8 cellular contexts compared by ENCODE assay signal in the genomic region with DNA sequence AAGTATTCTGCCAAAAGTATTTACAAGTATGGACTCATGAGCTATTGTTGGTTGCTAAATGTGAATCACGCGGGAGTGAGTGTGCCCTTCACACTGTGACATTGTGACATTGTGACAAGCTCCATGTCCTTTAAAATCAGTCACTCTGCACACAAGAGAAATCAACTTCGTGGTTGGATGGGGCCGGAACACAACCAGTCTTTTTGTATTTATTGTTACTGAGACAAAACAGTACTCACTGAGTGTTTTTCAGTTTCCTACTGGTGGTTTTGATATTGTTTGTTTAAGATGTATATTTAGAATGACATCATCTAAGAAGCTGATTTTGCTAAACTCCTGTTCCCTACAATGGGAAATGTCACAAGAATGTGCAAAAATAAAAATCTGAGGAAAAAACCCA. TPM values are rescaled to one million over a fixed set of nuclear protein-coding genes. Genes with fewer than 3 reads are reported as not detected.
A peak's percentile ranks its signal among the peaks of the same experiment; 100 is the strongest.
DNase-seq lines count a peak whose midpoint lies in the region; ATAC-seq and TF ChIP-seq lines count a peak whose summit lies in the region.

No MANE protein-coding gene starts in this region.

- H3K9ac ChIP-seq in Karpas-422 (ENCODE audit: low read length) = no peak overlapping the region

- H3K4me1 ChIP-seq in esophagus squamous epithelium = peaks cover 0 to 14% (median 0%) of the 10 kb centered on the region in 3 donors
- no peaks in the 10 kb centered on the region for H3K4me1 ChIP-seq in Karpas-422 (ENCODE audit: low read length)
- H3K4me1 ChIP-seq in osteoblast (ENCODE audit: insufficient read depth, low read length) = peaks cover 7% of the 10 kb centered on the region

- DNase-seq in esophagus squamous epithelium (lab: John Stamatoyannopoulos, UW) = no peak
- no peak for DNase-seq in Karpas-422
- no peak for DNase-seq in osteoblast (ENCODE audit: insufficient read length, low spot score, missing footprints)
- no peak for DNase-seq in hypothalamus (lab: John Stamatoyannopoulos, UW)
- DNase-seq in iPS-NIHi11 (ENCODE audit: low spot score) = no peak

- H3K27me3 ChIP-seq in esophagus squamous epithelium (no peaks in the 10 kb centered on the region), Karpas-422 (ENCODE audit: low read length) (no peaks in the 10 kb centered on the region), osteoblast (ENCODE audit: insufficient read depth, low read length) (no peaks in the 10 kb centered on the region)

- H3K4me2 ChIP-seq in Karpas-422 (ENCODE audit: low read depth, low read length, poor library complexity, severe bottlenecking) (no peak overlapping the region), osteoblast (ENCODE audit: insufficient read depth, low read length) (no peak overlapping the region)

- no peaks in the 10 kb centered on the region for H4K20me1 ChIP-seq in Karpas-422 (ENCODE audit: insufficient read depth, low read depth, low read length)
- H4K20me1 ChIP-seq in osteoblast (ENCODE audit: insufficient read depth, low read length) = no peaks in the 10 kb centered on the region

- ATAC-seq in GM18498 (IDR thresholded peaks at IDR 0.05; ENCODE audit: unreplicated experiment) = peak; percentile 91
- ATAC-seq in GM21367 (IDR thresholded peaks at IDR 0.05; ENCODE audit: unreplicated experiment) = peak; percentile 84
- peak; percentile 66 for ATAC-seq in HG03280 (IDR thresholded peaks at IDR 0.05; ENCODE audit: unreplicated experiment)

- intact Hi-C loops in esophagus squamous epithelium (cut with DNase I) = no loop called here

- no peaks in the 10 kb centered on the region for H3K79me2 ChIP-seq in Karpas-422 (ENCODE audit: low read length)
- no peaks in the 10 kb centered on the region for H3K79me2 ChIP-seq in osteoblast (ENCODE audit: insufficient read depth, low read length)

- no peak overlapping the region for H3K4me3 ChIP-seq in esophagus squamous epithelium
- no peak overlapping the region for H3K4me3 ChIP-seq in Karpas-422 (ENCODE audit: low read length)
- H3K4me3 ChIP-seq in osteoblast (ENCODE audit: insufficient read depth, low read length) = no peak overlapping the region

- 69 to 72% methylated on average over 4 of the region's 4 CpGs for WGBS in esophagus squamous epithelium, 2 donors

- H3K27ac ChIP-seq in esophagus squamous epithelium (peak overlapping the region in 3 of 4 donors; percentile 33 to 45 (median 35)), Karpas-422 (ENCODE audit: low read length) (no peak overlapping the region), osteoblast (ENCODE audit: low read depth, low read length) (no peak overlapping the region)

- no peak overlapping the region for H2AFZ ChIP-seq in Karpas-422 (ENCODE audit: low read length)
- H2AFZ ChIP-seq in osteoblast (ENCODE audit: low read length) = no peak overlapping the region

- TF ChIP-seq POLR2A in esophagus squamous epithelium (IDR thresholded peaks at IDR 0.05) = no peak

- no peak for TF ChIP-seq CTCF in esophagus squamous epithelium (IDR thresholded peaks at IDR 0.05)
- TF ChIP-seq CTCF in osteoblast (IDR thresholded peaks at IDR 0.05; ENCODE audit: extremely low read depth, low read depth, low read length) = no peak

- H3K9me3 ChIP-seq in esophagus squamous epithelium (no peaks in the 10 kb centered on the region), Karpas-422 (ENCODE audit: low read length) (no peaks in the 10 kb centered on the region), osteoblast (ENCODE audit: low read depth, low read length) (no peaks in the 10 kb centered on the region)

- no peaks in the 10 kb centered on the region for H3K9me2 ChIP-seq in Karpas-422 (replicated peaks; ENCODE audit: insufficient read depth, low read length)

- H3K36me3 ChIP-seq in esophagus squamous epithelium (peaks cover 0 to 56% (median 4%) of the 10 kb centered on the region in 3 donors), Karpas-422 (ENCODE audit: insufficient read depth, low read length) (no peaks in the 10 kb centered on the region), osteoblast (ENCODE audit: insufficient read depth, low read length) (peaks cover 4% of the 10 kb centered on the region)

RNA-seq across cellular contexts. Expression of a gene that starts 30.3 kb away (rescaled TPM):
- total RNA-seq in esophagus squamous epithelium (100 to 1,000 TPM in 1 of 4 donors, 10 to 100 TPM in 3; 18.1 to 262 (median 42.0) TPM), osteoblast (4.0 and 4.4 TPM in 2 replicates)
- not detected in 2 replicates for total RNA-seq in Karpas-422 (2014; rRNA removed; shearing (Covaris generic); ENCODE audit: low replicate concordance)

Comparison
In these comparisons a context has a peak if more than half of its experiments do, and no peak if none do; other contexts are left out.
1. H3K27ac ChIP-seq: peak in esophagus squamous epithelium (3 of 4); none in Karpas-422 (single experiment) and osteoblast (single experiment).
2. Peak in every context shown above with its lines, with median percentiles within 50 percentile points of each other: ATAC-seq.